Comparison of ENCODE assay signal across 26 cellular contexts in the genomic region with DNA sequence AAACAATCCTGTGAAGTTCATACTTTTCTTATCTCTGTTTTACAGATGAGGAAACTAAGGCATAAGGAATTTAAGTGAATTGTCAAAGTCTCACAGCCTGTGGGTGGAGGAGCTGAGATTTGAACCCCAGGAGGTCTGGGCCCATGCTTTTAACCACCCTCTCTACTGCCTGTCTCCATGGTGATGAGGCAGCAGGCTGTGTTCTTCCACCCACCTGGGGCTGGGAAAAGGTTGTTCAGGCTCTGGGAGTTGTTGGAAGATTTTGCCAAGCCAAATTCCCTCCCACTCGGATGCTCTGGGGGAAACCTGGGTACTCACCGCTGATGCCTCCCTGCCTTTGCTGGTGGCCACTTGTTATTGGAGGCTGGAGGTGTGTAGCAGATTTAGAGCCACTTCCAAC. TPM values are rescaled to one million over a fixed set of nuclear protein-coding genes. Genes with fewer than 3 reads are reported as not detected.
A peak's percentile ranks its signal among the peaks of the same experiment; 100 is the strongest.
DNase-seq lines count a peak whose midpoint lies in the region; ATAC-seq, FAIRE-seq and TF ChIP-seq lines count a peak whose summit lies in the region.
"Had no signal": no experiment of that assay in that cellular context is flagged by ENCODE, and none has a peak within 500 bp of the region (broad histone marks: within the 10 kb centered on the region; RNA-seq: fewer than 3 reads in every experiment).

No MANE protein-coding gene starts in this region.

- peak; percentile 62 for DNase-seq in DMS 273 (lab: John Stamatoyannopoulos, UW; ENCODE audit: unreplicated experiment)
- DNase-seq in DMS 273 treated with DMSO at 0.1 percent for 48 hours (lab: John Stamatoyannopoulos, UW): no peak
- DNase-seq in NCI-H82 (lab: John Stamatoyannopoulos, UW): peak; percentile 57
- DNase-seq in dorsolateral prefrontal cortex: no peak
- no peak for DNase-seq in gastrocnemius medialis
- DNase-seq in H54 (ENCODE audit: insufficient read length, low spot score): no peak
- no peak for DNase-seq in DMS153 treated with DMSO at 0.1 percent for 48 hours (lab: John Stamatoyannopoulos, UW; ENCODE audit: unreplicated experiment)
- DNase-seq in activated CD8-positive, alpha-beta T cell treated with anti-CD3 and anti-CD28 coated beads for 36 hours: no peak
- DNase-seq: activated CD4-positive, alpha-beta T cell treated with anti-CD3 and anti-CD28 coated beads, Interleukin-2, amount 10 ng/mL, durations not matched to agents 7 days and 5 days; activated effector memory CD4-positive, alpha-beta T cell treated with Interleukin-2 at 50 U/mL for 16 hours; AML-193; central memory CD4-positive, alpha-beta T cell; effector CD4-positive, alpha-beta T cell; MG63; NCI-H146; PC-3; small intestine; stimulated activated CD4-positive, alpha-beta T cell treated with anti-CD3 and anti-CD28 coated beads, Interleukin-2, amount 100 ng/mL, for 48 hours; stimulated activated naive CD8-positive, alpha-beta T cell treated with anti-CD3 and anti-CD28 coated beads, Interleukin-15, Interleukin-2, amounts not matched to agents 100 U/mL and 50 U/mL, for 24 hours had no signal

- peaks cover 49 to 51% of the 10 kb centered on the region in 2 donors for H3K4me1 ChIP-seq in gastrocnemius medialis

- H3K27ac Mint-ChIP-seq in activated CD8-positive, alpha-beta T cell treated with anti-CD3 and anti-CD28 coated beads for 36 hours: no peak overlapping the region
- H3K27ac Mint-ChIP-seq: activated CD4-positive, alpha-beta T cell treated with anti-CD3 and anti-CD28 coated beads, Interleukin-2, amount 10 ng/mL, durations not matched to agents 7 days and 5 days; progenitor cell of endocrine pancreas; T-helper 1 cell treated with Interleukin-12 subunit alpha and Interleukin-12 subunit beta and Interleukin-4 antibody, amounts not matched to agents 30 μg/mL and 1 μg/mL, for 36 hours had no signal

- H3K36me3 Mint-ChIP-seq in activated CD8-positive, alpha-beta T cell treated with anti-CD3 and anti-CD28 coated beads for 36 hours (ENCODE audit: low read depth): no peaks in the 10 kb centered on the region

- H3K4me3 ChIP-seq in dorsolateral prefrontal cortex (no peak overlapping the region), gastrocnemius medialis (no peak overlapping the region)
- H3K4me3 ChIP-seq: MG63, SJSA1 had no signal

- TF ChIP-seq CTCF in dorsolateral prefrontal cortex (IDR thresholded peaks at IDR 0.05 in 54 of 56, conservative IDR thresholded peaks at IDR 0.05 in 2 of 56; ENCODE audit: low read depth in 1 of 56, partially characterized antibody in 56 of 56) (no peak), gastrocnemius medialis (IDR thresholded peaks at IDR 0.05 in 4 of 5, conservative IDR thresholded peaks at IDR 0.05 in 1 of 5) (no peak)
- no peak for TF ChIP-seq CTCF in activated CD8-positive, alpha-beta T cell treated with anti-CD3 and anti-CD28 coated beads for 36 hours (IDR thresholded peaks at IDR 0.05)

- peaks cover 9% of the 10 kb centered on the region for H3K27me3 Mint-ChIP-seq in activated CD8-positive, alpha-beta T cell treated with anti-CD3 and anti-CD28 coated beads for 36 hours

- POLR2A ChIA-PET in activated CD8-positive, alpha-beta T cell treated with anti-CD3 and anti-CD28 coated beads for 36 hours (lab: Charles Lee): no interaction called here

- no peaks in the 10 kb centered on the region for H3K9me3 Mint-ChIP-seq in activated CD8-positive, alpha-beta T cell treated with anti-CD3 and anti-CD28 coated beads for 36 hours
- H3K9me3 Mint-ChIP-seq: activated CD4-positive, alpha-beta T cell treated with anti-CD3 and anti-CD28 coated beads, Interleukin-2, amount 10 ng/mL, durations not matched to agents 7 days and 5 days; T-helper 1 cell treated with Interleukin-12 subunit alpha and Interleukin-12 subunit beta and Interleukin-4 antibody, amounts not matched to agents 30 μg/mL and 1 μg/mL, for 36 hours had no signal

- no peaks in the 10 kb centered on the region for H3K9me3 ChIP-seq in gastrocnemius medialis
- H3K9me3 ChIP-seq: MG63, SJSA1 had no signal

- TF ChIP-seq POLR2A in gastrocnemius medialis (IDR thresholded peaks at IDR 0.05) (no peak), H54 (IDR thresholded peaks at IDR 0.05; ENCODE audit: low read depth, low read length) (no peak)

- H3K27me3 ChIP-seq in dorsolateral prefrontal cortex: peaks cover 0 to 3% (median 0%) of the 10 kb centered on the region in 45 donors
- H3K27me3 ChIP-seq in gastrocnemius medialis: no peaks in the 10 kb centered on the region
- H3K27me3 ChIP-seq: MG63, SJSA1 had no signal

- in situ Hi-C loops in gastrocnemius medialis (cut with MboI; ENCODE audit: low sequenced_read_pairs in 4 of 4): no loop called here

- no peak overlapping the region for H3K4me3 Mint-ChIP-seq in activated CD8-positive, alpha-beta T cell treated with anti-CD3 and anti-CD28 coated beads for 36 hours
- H3K4me3 Mint-ChIP-seq: activated CD4-positive, alpha-beta T cell treated with anti-CD3 and anti-CD28 coated beads, Interleukin-2, amount 10 ng/mL, durations not matched to agents 7 days and 5 days; T-helper 1 cell treated with Interleukin-12 subunit alpha and Interleukin-12 subunit beta and Interleukin-4 antibody, amounts not matched to agents 30 μg/mL and 1 μg/mL, for 36 hours had no signal

- CTCF ChIA-PET in activated CD8-positive, alpha-beta T cell treated with anti-CD3 and anti-CD28 coated beads for 36 hours (lab: Charles Lee): interaction anchor here (1.4 kb wide), 1 partner anchor 34 kb away, joined by 4 read pairs; no protein-coding TSS in a partner anchor

- peaks cover 20% of the 10 kb centered on the region for H3K4me1 Mint-ChIP-seq in activated CD8-positive, alpha-beta T cell treated with anti-CD3 and anti-CD28 coated beads for 36 hours (ENCODE audit: low read depth)

- no peak for FAIRE-seq in H54 (lab: Jason Lieb, UNC)
- FAIRE-seq: small intestine had no signal

- H3K36me3 ChIP-seq in gastrocnemius medialis: no peaks in the 10 kb centered on the region
- H3K36me3 ChIP-seq: MG63 had no signal

- H3K27ac ChIP-seq in dorsolateral prefrontal cortex (peak overlapping the region in 51 of 59 donors; percentile 9 to 94 (median 64)), gastrocnemius medialis (peak overlapping the region; percentile 38 to 100 (median 72))
- H3K27ac ChIP-seq: 22Rv1, SJSA1 had no signal

- intact Hi-C loops in dorsolateral prefrontal cortex (cut with DNase I) (no loop called here), gastrocnemius medialis (cut with DNase I; ENCODE audit: low total_unique reads) (no loop called here)
- intact Hi-C loops in activated CD8-positive, alpha-beta T cell treated with anti-CD3 and anti-CD28 coated beads for 36 hours (cut with micrococcal nuclease): no loop called here

- no peak for ATAC-seq in gastrocnemius medialis
- ATAC-seq in activated CD8-positive, alpha-beta T cell treated with anti-CD3 and anti-CD28 coated beads for 36 hours: no peak
- ATAC-seq: esophagus mucosa; left lobe of liver; PC-3; stimulated activated naive CD8-positive, alpha-beta T cell treated with anti-CD3 and anti-CD28 coated beads, Interleukin-15, Interleukin-2, amounts not matched to agents 100 U/mL and 50 U/mL, for 24 hours had no signal

RNA-seq across cellular contexts. Expression of a gene that starts 18.3 kb away (rescaled TPM):
- 100 to 1,000 TPM in 116 of 120 experiments, 10 to 100 TPM in 4; 47.3 to 302 (median 180) TPM for total RNA-seq in dorsolateral prefrontal cortex
- total RNA-seq in gastrocnemius medialis: 100 to 1,000 TPM; 419 to 569 (median 539) TPM
- under 1 TPM; 0.18 to 0.22 TPM for total RNA-seq in activated CD8-positive, alpha-beta T cell treated with anti-CD3 and anti-CD28 coated beads for 36 hours

RNA-seq across cellular contexts. Expression of a gene that starts 38.9 kb away (rescaled TPM):
- total RNA-seq in dorsolateral prefrontal cortex (1 to 10 TPM in 119 of 120 experiments, under 1 TPM in 1; 0.60 to 9.2 (median 3.8) TPM), gastrocnemius medialis (10 to 100 TPM in 3 of 4 donors, 1 to 10 TPM in 1; 4.8 to 12.6 (median 11.3) TPM)
- under 1 TPM; 0.11 to 0.20 TPM for total RNA-seq in activated CD8-positive, alpha-beta T cell treated with anti-CD3 and anti-CD28 coated beads for 36 hours
- total RNA-seq: esophagus mucosa, mononuclear cell, PC-3 had no signal

Comparison
In these comparisons a context has a peak if more than half of its experiments do, and no peak if none do; other contexts are left out.
1. DNase-seq: peak in DMS 273 (single experiment) and NCI-H82 (single experiment); none in DMS 273 treated with DMSO at 0.1 percent for 48 hours (single experiment), dorsolateral prefrontal cortex (0 of 10), gastrocnemius medialis (0 of 2), H54 (single experiment), DMS153 treated with DMSO at 0.1 percent for 48 hours (single experiment) and activated CD8-positive, alpha-beta T cell treated with anti-CD3 and anti-CD28 coated beads for 36 hours (single experiment).
2. RNA of a gene that starts 18.3 kb away (total RNA-seq): 419 to 569 TPM in gastrocnemius medialis and 47.3 to 302 TPM in dorsolateral prefrontal cortex; 0.18 to 0.22 TPM in activated CD8-positive, alpha-beta T cell treated with anti-CD3 and anti-CD28 coated beads for 36 hours; every median in the first group is over 10 times any median in the second.